In genomic region chr17:4934173-4934979, GRCh38 we compare ENCODE assay signal across 1 cellular context.
A peak's percentile ranks its signal among the peaks of the same experiment; 100 is the strongest.
TF ChIP-seq lines count a peak whose summit lies in the region.

No MANE protein-coding gene starts in this region.

TF ChIP-seq in K562, 482 proteins besides CTCF, POLR2A, EP300 and RAD21 (continued from another document and continues in another):
- TF ChIP-seq, protein P1, sequence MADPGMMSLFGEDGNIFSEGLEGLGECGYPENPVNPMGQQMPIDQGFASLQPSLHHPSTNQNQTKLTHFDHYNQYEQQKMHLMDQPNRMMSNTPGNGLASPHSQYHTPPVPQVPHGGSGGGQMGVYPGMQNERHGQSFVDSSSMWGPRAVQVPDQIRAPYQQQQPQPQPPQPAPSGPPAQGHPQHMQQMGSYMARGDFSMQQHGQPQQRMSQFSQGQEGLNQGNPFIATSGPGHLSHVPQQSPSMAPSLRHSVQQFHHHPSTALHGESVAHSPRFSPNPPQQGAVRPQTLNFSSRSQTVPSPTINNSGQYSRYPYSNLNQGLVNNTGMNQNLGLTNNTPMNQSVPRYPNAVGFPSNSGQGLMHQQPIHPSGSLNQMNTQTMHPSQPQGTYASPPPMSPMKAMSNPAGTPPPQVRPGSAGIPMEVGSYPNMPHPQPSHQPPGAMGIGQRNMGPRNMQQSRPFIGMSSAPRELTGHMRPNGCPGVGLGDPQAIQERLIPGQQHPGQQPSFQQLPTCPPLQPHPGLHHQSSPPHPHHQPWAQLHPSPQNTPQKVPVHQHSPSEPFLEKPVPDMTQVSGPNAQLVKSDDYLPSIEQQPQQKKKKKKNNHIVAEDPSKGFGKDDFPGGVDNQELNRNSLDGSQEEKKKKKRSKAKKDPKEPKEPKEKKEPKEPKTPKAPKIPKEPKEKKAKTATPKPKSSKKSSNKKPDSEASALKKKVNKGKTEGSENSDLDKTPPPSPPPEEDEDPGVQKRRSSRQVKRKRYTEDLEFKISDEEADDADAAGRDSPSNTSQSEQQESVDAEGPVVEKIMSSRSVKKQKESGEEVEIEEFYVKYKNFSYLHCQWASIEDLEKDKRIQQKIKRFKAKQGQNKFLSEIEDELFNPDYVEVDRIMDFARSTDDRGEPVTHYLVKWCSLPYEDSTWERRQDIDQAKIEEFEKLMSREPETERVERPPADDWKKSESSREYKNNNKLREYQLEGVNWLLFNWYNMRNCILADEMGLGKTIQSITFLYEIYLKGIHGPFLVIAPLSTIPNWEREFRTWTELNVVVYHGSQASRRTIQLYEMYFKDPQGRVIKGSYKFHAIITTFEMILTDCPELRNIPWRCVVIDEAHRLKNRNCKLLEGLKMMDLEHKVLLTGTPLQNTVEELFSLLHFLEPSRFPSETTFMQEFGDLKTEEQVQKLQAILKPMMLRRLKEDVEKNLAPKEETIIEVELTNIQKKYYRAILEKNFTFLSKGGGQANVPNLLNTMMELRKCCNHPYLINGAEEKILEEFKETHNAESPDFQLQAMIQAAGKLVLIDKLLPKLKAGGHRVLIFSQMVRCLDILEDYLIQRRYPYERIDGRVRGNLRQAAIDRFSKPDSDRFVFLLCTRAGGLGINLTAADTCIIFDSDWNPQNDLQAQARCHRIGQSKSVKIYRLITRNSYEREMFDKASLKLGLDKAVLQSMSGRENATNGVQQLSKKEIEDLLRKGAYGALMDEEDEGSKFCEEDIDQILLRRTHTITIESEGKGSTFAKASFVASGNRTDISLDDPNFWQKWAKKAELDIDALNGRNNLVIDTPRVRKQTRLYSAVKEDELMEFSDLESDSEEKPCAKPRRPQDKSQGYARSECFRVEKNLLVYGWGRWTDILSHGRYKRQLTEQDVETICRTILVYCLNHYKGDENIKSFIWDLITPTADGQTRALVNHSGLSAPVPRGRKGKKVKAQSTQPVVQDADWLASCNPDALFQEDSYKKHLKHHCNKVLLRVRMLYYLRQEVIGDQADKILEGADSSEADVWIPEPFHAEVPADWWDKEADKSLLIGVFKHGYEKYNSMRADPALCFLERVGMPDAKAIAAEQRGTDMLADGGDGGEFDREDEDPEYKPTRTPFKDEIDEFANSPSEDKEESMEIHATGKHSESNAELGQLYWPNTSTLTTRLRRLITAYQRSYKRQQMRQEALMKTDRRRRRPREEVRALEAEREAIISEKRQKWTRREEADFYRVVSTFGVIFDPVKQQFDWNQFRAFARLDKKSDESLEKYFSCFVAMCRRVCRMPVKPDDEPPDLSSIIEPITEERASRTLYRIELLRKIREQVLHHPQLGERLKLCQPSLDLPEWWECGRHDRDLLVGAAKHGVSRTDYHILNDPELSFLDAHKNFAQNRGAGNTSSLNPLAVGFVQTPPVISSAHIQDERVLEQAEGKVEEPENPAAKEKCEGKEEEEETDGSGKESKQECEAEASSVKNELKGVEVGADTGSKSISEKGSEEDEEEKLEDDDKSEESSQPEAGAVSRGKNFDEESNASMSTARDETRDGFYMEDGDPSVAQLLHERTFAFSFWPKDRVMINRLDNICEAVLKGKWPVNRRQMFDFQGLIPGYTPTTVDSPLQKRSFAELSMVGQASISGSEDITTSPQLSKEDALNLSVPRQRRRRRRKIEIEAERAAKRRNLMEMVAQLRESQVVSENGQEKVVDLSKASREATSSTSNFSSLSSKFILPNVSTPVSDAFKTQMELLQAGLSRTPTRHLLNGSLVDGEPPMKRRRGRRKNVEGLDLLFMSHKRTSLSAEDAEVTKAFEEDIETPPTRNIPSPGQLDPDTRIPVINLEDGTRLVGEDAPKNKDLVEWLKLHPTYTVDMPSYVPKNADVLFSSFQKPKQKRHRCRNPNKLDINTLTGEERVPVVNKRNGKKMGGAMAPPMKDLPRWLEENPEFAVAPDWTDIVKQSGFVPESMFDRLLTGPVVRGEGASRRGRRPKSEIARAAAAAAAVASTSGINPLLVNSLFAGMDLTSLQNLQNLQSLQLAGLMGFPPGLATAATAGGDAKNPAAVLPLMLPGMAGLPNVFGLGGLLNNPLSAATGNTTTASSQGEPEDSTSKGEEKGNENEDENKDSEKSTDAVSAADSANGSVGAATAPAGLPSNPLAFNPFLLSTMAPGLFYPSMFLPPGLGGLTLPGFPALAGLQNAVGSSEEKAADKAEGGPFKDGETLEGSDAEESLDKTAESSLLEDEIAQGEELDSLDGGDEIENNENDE (IDR thresholded peaks at IDR 0.05; ENCODE audit: low read depth, low read length): no peak
- TF ChIP-seq GTF2F1 (IDR thresholded peaks at IDR 0.05; ENCODE audit: low read depth, low read length) (no peak), NCOA6 (IDR thresholded peaks at IDR 0.05) (no peak), ZNF174 (CRISPR knock-in tag; IDR thresholded peaks at IDR 0.05) (no peak), NELFE (IDR thresholded peaks at IDR 0.05; ENCODE audit: insufficient read depth, insufficient read length) (no peak), NCOA1 (IDR thresholded peaks at IDR 0.05; ENCODE audit: low read depth) (no peak), HNRNPLL (IDR thresholded peaks at IDR 0.05; ENCODE audit: low read depth, low read length, poor library complexity, severe bottlenecking) (no peak), CBFB (CRISPR knock-in tag; IDR thresholded peaks at IDR 0.05) (peak; percentile 65; the same call in 1 of the 2 replicates), THRAP3 (IDR thresholded peaks at IDR 0.05; ENCODE audit: borderline replicate concordance) (no peak), SMC3 (conservative IDR thresholded peaks at IDR 0.05; ENCODE audit: insufficient read depth, low read depth, low read length) (no peak), MTF1 (CRISPR knock-in tag; IDR thresholded peaks at IDR 0.05; ENCODE audit: borderline replicate concordance) (no peak), CLOCK (CRISPR knock-in tag; IDR thresholded peaks at IDR 0.05; ENCODE audit: borderline replicate concordance) (no peak), ZNF217 (CRISPR knock-in tag; IDR thresholded peaks at IDR 0.05) (no peak), CBFA2T2 (conservative IDR thresholded peaks at IDR 0.05) (no peak), BRF1 (IDR thresholded peaks at IDR 0.05; ENCODE audit: borderline replicate concordance, extremely low read depth, insufficient read length) (no peak), YY1 (IDR thresholded peaks at IDR 0.05; ENCODE audit: borderline replicate concordance in 1 of 3, control insufficient read depth in 1 of 3, extremely low read depth in 1 of 3, insufficient read depth in 3 of 3, insufficient read length in 1 of 3, insufficient replicate concordance in 2 of 3, low read depth in 1 of 3, low read length in 2 of 3) (peak in 1 of 3 experiments; percentile 32), XRCC5 (IDR thresholded peaks at IDR 0.05; ENCODE audit: low read depth, low read length) (no peak), BMI1 (IDR thresholded peaks at IDR 0.05; ENCODE audit: low read length) (no peak), PTRF (tag; IDR thresholded peaks at IDR 0.05) (no peak), SMARCB1 (IDR thresholded peaks at IDR 0.05; ENCODE audit: insufficient read length, low read depth) (no peak), ZC3H8 (IDR thresholded peaks at IDR 0.05) (no peak), HOXB6 (CRISPR knock-in tag; IDR thresholded peaks at IDR 0.05; ENCODE audit: borderline replicate concordance) (no peak), ZNF274 (IDR thresholded peaks at IDR 0.05; ENCODE audit: borderline replicate concordance, low read depth, low read length) (no peak), SP2 (IDR thresholded peaks at IDR 0.05; ENCODE audit: extremely low read depth, low read depth, low read length, poor library complexity, severe bottlenecking) (no peak), ADNP (tag; IDR thresholded peaks at IDR 0.05) (no peak), NFXL1 (CRISPR knock-in tag; IDR thresholded peaks at IDR 0.05) (no peak), ZSCAN29 (IDR thresholded peaks at IDR 0.05) (no peak), NFE2L1 (tag; IDR thresholded peaks at IDR 0.05; ENCODE audit: borderline replicate concordance, low read depth) (no peak), ZC3H4 (CRISPR knock-in tag; IDR thresholded peaks at IDR 0.05; ENCODE audit: borderline replicate concordance) (no peak), KLF10 (CRISPR knock-in tag; IDR thresholded peaks at IDR 0.05) (no peak), ZBTB49 (CRISPR knock-in tag; IDR thresholded peaks at IDR 0.05; ENCODE audit: borderline replicate concordance) (no peak), CHD4 (IDR thresholded peaks at IDR 0.05; ENCODE audit: insufficient read depth, insufficient replicate concordance, low read depth, low read length, poor library complexity, severe bottlenecking) (no peak), KLF1 (tag; IDR thresholded peaks at IDR 0.05) (no peak), ZNF197 (CRISPR knock-in tag; IDR thresholded peaks at IDR 0.05; ENCODE audit: low read depth) (no peak), ESRRA (IDR thresholded peaks at IDR 0.05; ENCODE audit: borderline replicate concordance, low read depth) (peak; percentile 64; the same call in 1 of the 2 replicates), ZBTB43 (CRISPR knock-in tag; IDR thresholded peaks at IDR 0.05) (no peak), SIN3B (IDR thresholded peaks at IDR 0.05; ENCODE audit: low read depth) (no peak), ZNF316 (IDR thresholded peaks at IDR 0.05) (no peak), POU5F1 (IDR thresholded peaks at IDR 0.05; ENCODE audit: borderline replicate concordance, low read depth, low read length, partially characterized antibody) (no peak), KHSRP (IDR thresholded peaks at IDR 0.05) (no peak), MLX (CRISPR knock-in tag; conservative IDR thresholded peaks at IDR 0.05) (no peak), U2AF1 (optimal IDR thresholded peaks at IDR 0.05; ENCODE audit: low read depth, low read length) (no peak), ZNF324 (CRISPR knock-in tag; IDR thresholded peaks at IDR 0.05) (no peak), TRIM28 (IDR thresholded peaks at IDR 0.05) (no peak)
- TF ChIP-seq, protein P2, sequence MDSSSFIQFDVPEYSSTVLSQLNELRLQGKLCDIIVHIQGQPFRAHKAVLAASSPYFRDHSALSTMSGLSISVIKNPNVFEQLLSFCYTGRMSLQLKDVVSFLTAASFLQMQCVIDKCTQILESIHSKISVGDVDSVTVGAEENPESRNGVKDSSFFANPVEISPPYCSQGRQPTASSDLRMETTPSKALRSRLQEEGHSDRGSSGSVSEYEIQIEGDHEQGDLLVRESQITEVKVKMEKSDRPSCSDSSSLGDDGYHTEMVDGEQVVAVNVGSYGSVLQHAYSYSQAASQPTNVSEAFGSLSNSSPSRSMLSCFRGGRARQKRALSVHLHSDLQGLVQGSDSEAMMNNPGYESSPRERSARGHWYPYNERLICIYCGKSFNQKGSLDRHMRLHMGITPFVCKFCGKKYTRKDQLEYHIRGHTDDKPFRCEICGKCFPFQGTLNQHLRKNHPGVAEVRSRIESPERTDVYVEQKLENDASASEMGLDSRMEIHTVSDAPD (CRISPR knock-in tag; IDR thresholded peaks at IDR 0.05): no peak
- TF ChIP-seq, protein P3, sequence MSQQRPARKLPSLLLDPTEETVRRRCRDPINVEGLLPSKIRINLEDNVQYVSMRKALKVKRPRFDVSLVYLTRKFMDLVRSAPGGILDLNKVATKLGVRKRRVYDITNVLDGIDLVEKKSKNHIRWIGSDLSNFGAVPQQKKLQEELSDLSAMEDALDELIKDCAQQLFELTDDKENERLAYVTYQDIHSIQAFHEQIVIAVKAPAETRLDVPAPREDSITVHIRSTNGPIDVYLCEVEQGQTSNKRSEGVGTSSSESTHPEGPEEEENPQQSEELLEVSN (IDR thresholded peaks at IDR 0.05; ENCODE audit: borderline replicate concordance in 1 of 2, extremely low read depth in 1 of 2, insufficient read depth in 1 of 2, insufficient read length in 1 of 2, low read depth in 1 of 2, low read length in 1 of 2, poor library complexity in 1 of 2, severe bottlenecking in 1 of 2): peak in 1 of 2 experiments; percentile 19
